ENCODE assay signal across 18 cellular contexts in genomic region chr15:82901114-82901805, GRCh38. TPM values are rescaled to one million over a fixed set of nuclear protein-coding genes. Genes with fewer than 3 reads are reported as not detected.
DNase-seq lines count a peak whose midpoint lies in the region; ATAC-seq and TF ChIP-seq lines count a peak whose summit lies in the region.
"Had no signal": no experiment of that assay in that cellular context is flagged by ENCODE, and none has a peak within 500 bp of the region (broad histone marks: within the 10 kb centered on the region; RNA-seq: fewer than 3 reads in every experiment).

No MANE protein-coding gene starts in this region.

- H3K4me2 ChIP-seq in neural progenitor cell = no peak overlapping the region
- H3K4me2 ChIP-seq: GM23338, PC-9 had no signal

- no peaks in the 10 kb centered on the region for H3K79me2 ChIP-seq in neural progenitor cell (ENCODE audit: low read depth)

- H3K27ac Mint-ChIP-seq in glutamatergic neuron (ENCODE audit: unreplicated experiment) = peak overlapping the region; percentile 81
- peak overlapping the region; percentile 57 for H3K27ac Mint-ChIP-seq in neural progenitor cell
- no peak overlapping the region for H3K27ac Mint-ChIP-seq in T-helper 17 cell
- H3K27ac Mint-ChIP-seq: GM23338, IgD-negative memory B cell had no signal

- intact Hi-C loops in left cardiac atrium (cut with DNase I) (no loop called here), tibial artery (cut with DNase I; ENCODE audit: low total_unique reads) (no loop called here)

- H3K4me3 Mint-ChIP-seq in glutamatergic neuron (ENCODE audit: unreplicated experiment) (no peak overlapping the region), neural progenitor cell (no peak overlapping the region), T-helper 17 cell (no peak overlapping the region)
- H3K4me3 Mint-ChIP-seq: GM23338, IgD-negative memory B cell had no signal

- H3K4me1 Mint-ChIP-seq in glutamatergic neuron (ENCODE audit: low read depth, unreplicated experiment) = peaks cover 21% of the 10 kb centered on the region
- H3K4me1 Mint-ChIP-seq in neural progenitor cell = peaks cover 17% of the 10 kb centered on the region
- no peaks in the 10 kb centered on the region for H3K4me1 Mint-ChIP-seq in T-helper 17 cell
- H3K4me1 Mint-ChIP-seq: IgD-negative memory B cell had no signal

- TF ChIP-seq CTCF in cardiac muscle cell (IDR thresholded peaks at IDR 0.05; ENCODE audit: low read depth, low read length) (no peak), glutamatergic neuron (IDR thresholded peaks at IDR 0.05; ENCODE audit: partially characterized antibody, unreplicated experiment) (no peak), neural progenitor cell (IDR thresholded peaks at IDR 0.05) (no peak), tibial artery (IDR thresholded peaks at IDR 0.05) (no peak)

- H3K9ac ChIP-seq in neural progenitor cell = no peak overlapping the region

- H3K27me3 ChIP-seq in cardiac muscle cell (no peaks in the 10 kb centered on the region), neural progenitor cell (no peaks in the 10 kb centered on the region), tibial artery (no peaks in the 10 kb centered on the region)

- no peak for DNase-seq in cardiac muscle cell (ENCODE audit: low read depth in 1 of 2, low spot score in 1 of 2)
- DNase-seq in left cardiac atrium = no peak
- no peak for DNase-seq in glutamatergic neuron
- no peak for DNase-seq in neural progenitor cell (ENCODE audit: low spot score)
- DNase-seq in G401 (ENCODE audit: low spot score) = no peak
- no peak for DNase-seq in T-helper 17 cell
- no peak for DNase-seq in tibial artery
- DNase-seq: C1 segment of cervical spinal cord, DND-41, GDM1, Kasumi-1, NCI-H1105 treated with DMSO at 0.1 percent for 48 hours, NCI-H1930, NCI-H748 treated with DMSO at 0.1 percent for 48 hours, PC-9 had no signal

- H3K36me3 ChIP-seq in cardiac muscle cell = no peaks in the 10 kb centered on the region
- H3K36me3 ChIP-seq in neural progenitor cell = no peaks in the 10 kb centered on the region
- no peaks in the 10 kb centered on the region for H3K36me3 ChIP-seq in tibial artery

- no peaks in the 10 kb centered on the region for H3F3A ChIP-seq in neural progenitor cell (ENCODE audit: low read depth)

- in situ Hi-C loops in G401 (cut with HindIII; ENCODE audit: low sequenced_read_pairs) = no loop called here

- no peaks in the 10 kb centered on the region for H3K9me3 Mint-ChIP-seq in glutamatergic neuron (ENCODE audit: unreplicated experiment)
- no peaks in the 10 kb centered on the region for H3K9me3 Mint-ChIP-seq in neural progenitor cell
- H3K9me3 Mint-ChIP-seq: GM23338 had no signal

- H3K4me3 ChIP-seq in cardiac muscle cell = no peak overlapping the region
- H3K4me3 ChIP-seq in neural progenitor cell = no peak overlapping the region
- no peak overlapping the region for H3K4me3 ChIP-seq in tibial artery
- H3K4me3 ChIP-seq: GM12878, GM23338, PC-9 had no signal

- H3K27ac ChIP-seq in cardiac muscle cell = peak overlapping the region; percentile 16
- no peak overlapping the region for H3K27ac ChIP-seq in neural progenitor cell
- no peak overlapping the region for H3K27ac ChIP-seq in tibial artery
- H3K27ac ChIP-seq: PC-9 had no signal

- no peaks in the 10 kb centered on the region for H3K27me3 Mint-ChIP-seq in glutamatergic neuron (ENCODE audit: unreplicated experiment)
- no peaks in the 10 kb centered on the region for H3K27me3 Mint-ChIP-seq in neural progenitor cell (ENCODE audit: insufficient read depth, low read depth)
- peaks cover 34% of the 10 kb centered on the region for H3K27me3 Mint-ChIP-seq in T-helper 17 cell
- H3K27me3 Mint-ChIP-seq: IgD-negative memory B cell had no signal

- H3K36me3 Mint-ChIP-seq in glutamatergic neuron (ENCODE audit: unreplicated experiment) = no peaks in the 10 kb centered on the region
- H3K36me3 Mint-ChIP-seq in neural progenitor cell = no peaks in the 10 kb centered on the region
- H3K36me3 Mint-ChIP-seq in T-helper 17 cell (ENCODE audit: low read depth) = peaks cover 3% of the 10 kb centered on the region

- no peak overlapping the region for H2AFZ ChIP-seq in neural progenitor cell (replicated peaks)
- H2AFZ ChIP-seq: GM23338, PC-9 had no signal

- H4K20me1 ChIP-seq in neural progenitor cell (ENCODE audit: low read depth) = no peaks in the 10 kb centered on the region

- ATAC-seq in left cardiac atrium (no peak), T-helper 17 cell (no peak)
- ATAC-seq: GM12878, GM23338 had no signal

- H3K4me1 ChIP-seq in cardiac muscle cell (ENCODE audit: low read depth) (peaks cover 30% of the 10 kb centered on the region), neural progenitor cell (no peaks in the 10 kb centered on the region), tibial artery (no peaks in the 10 kb centered on the region)

- H3K9me3 ChIP-seq in cardiac muscle cell (ENCODE audit: low read depth) (no peaks in the 10 kb centered on the region), neural progenitor cell (ENCODE audit: low read depth) (no peaks in the 10 kb centered on the region), T-helper 17 cell (ENCODE audit: control insufficient read depth, low read length, poor library complexity, severe bottlenecking) (no peaks in the 10 kb centered on the region), tibial artery (no peaks in the 10 kb centered on the region)

RNA-seq across cellular contexts. Expression of gene HOMER2, which starts 51.3 kb away (rescaled TPM):
- total RNA-seq in cardiac muscle cell (52.4 and 54.5 TPM in 2 replicates), left cardiac atrium (10 to 100 TPM; 12.6 to 19.2 TPM), glutamatergic neuron (ENCODE audit: unreplicated experiment) (32.6 TPM), neural progenitor cell (ENCODE audit: low replicate concordance) (25.4 and 259 TPM in 2 replicates), T-helper 17 cell (1 to 10 TPM; 2.3 to 5.8 TPM)
- polyA plus RNA-seq in cardiac muscle cell = 24.4 and 27.3 TPM in 2 replicates
- total RNA-seq in G401 (2014; rRNA removed; shearing (Covaris generic)) = 36.0 and 40.4 TPM in 2 replicates
